1 cellular context compared by ENCODE assay signal in genomic region chr16:56724191-56724590, GRCh38.
TF ChIP-seq lines count a peak whose summit lies in the region.

No MANE protein-coding gene starts in this region.

TF ChIP-seq in HepG2, 621 proteins besides CTCF, POLR2A, EP300 and RAD21 (continues in another document):
- TF ChIP-seq HNRNPH1 (optimal IDR thresholded peaks at IDR 0.05; ENCODE audit: low read depth, low read length) (no peak), KDM5A (IDR thresholded peaks at IDR 0.05; ENCODE audit: borderline replicate concordance, low read length) (no peak), REL (CRISPR knock-in tag; conservative IDR thresholded peaks at IDR 0.05) (no peak), MTERF4 (CRISPR knock-in tag; IDR thresholded peaks at IDR 0.05) (no peak), RFXANK (CRISPR knock-in tag; IDR thresholded peaks at IDR 0.05) (no peak), ZNF276 (CRISPR knock-in tag; IDR thresholded peaks at IDR 0.05; ENCODE audit: low read depth) (no peak), PAXIP1 (CRISPR knock-in tag; conservative IDR thresholded peaks at IDR 0.05) (peak; percentile 23; the same call in 1 of the 2 replicates), TBL1XR1 (IDR thresholded peaks at IDR 0.05; ENCODE audit: borderline replicate concordance, low read length, partially characterized antibody) (no peak), MYNN (CRISPR knock-in tag; IDR thresholded peaks at IDR 0.05; ENCODE audit: low read depth) (no peak), PREB (CRISPR knock-in tag; IDR thresholded peaks at IDR 0.05) (no peak), KAT2B (IDR thresholded peaks at IDR 0.05; ENCODE audit: borderline replicate concordance, low read depth, low read length) (no peak), NR2F6 (IDR thresholded peaks at IDR 0.05) (peak; percentile 78), NR2F6 (CRISPR knock-in tag; IDR thresholded peaks at IDR 0.05) (peak; percentile 94), ZNF414 (CRISPR knock-in tag; IDR thresholded peaks at IDR 0.05) (no peak), KDM3A (CRISPR knock-in tag; IDR thresholded peaks at IDR 0.05; ENCODE audit: low read depth) (no peak), ZFY (CRISPR knock-in tag; IDR thresholded peaks at IDR 0.05) (no peak), ZBTB3 (CRISPR knock-in tag; IDR thresholded peaks at IDR 0.05; ENCODE audit: borderline replicate concordance, low read depth) (no peak), CSRNP2 (CRISPR knock-in tag; conservative IDR thresholded peaks at IDR 0.05; ENCODE audit: low read depth) (no peak), NR2F1 (CRISPR knock-in tag; IDR thresholded peaks at IDR 0.05) (peak; percentile 59 to 81), SALL1 (CRISPR knock-in tag; IDR thresholded peaks at IDR 0.05) (peak; percentile 27; the same call in 1 of the 2 replicates), SP1 (IDR thresholded peaks at IDR 0.05) (no peak), SP1 (CRISPR knock-in tag; IDR thresholded peaks at IDR 0.05) (no peak), ARID3A (IDR thresholded peaks at IDR 0.05; ENCODE audit: low read depth, low read length) (no peak), STAT5B (CRISPR knock-in tag; IDR thresholded peaks at IDR 0.05) (no peak), ZNF296 (CRISPR knock-in tag; conservative IDR thresholded peaks at IDR 0.05) (no peak), RFX3 (CRISPR knock-in tag; IDR thresholded peaks at IDR 0.05) (no peak), RXRA (CRISPR knock-in tag; IDR thresholded peaks at IDR 0.05) (peak; percentile 65; the same call in 1 of the 2 replicates), HMG20A (CRISPR knock-in tag; IDR thresholded peaks at IDR 0.05; ENCODE audit: borderline replicate concordance) (peak; percentile 57; the same call in 1 of the 2 replicates), MYC (CRISPR knock-in tag; IDR thresholded peaks at IDR 0.05; ENCODE audit: borderline replicate concordance) (peak; percentile 42; the same call in 1 of the 2 replicates), GATAD2A (CRISPR knock-in tag; IDR thresholded peaks at IDR 0.05) (peak; percentile 69), ATF3 (CRISPR knock-in tag; IDR thresholded peaks at IDR 0.05) (no peak), AFF4 (CRISPR knock-in tag; IDR thresholded peaks at IDR 0.05) (no peak), SNAPC4 (CRISPR knock-in tag; IDR thresholded peaks at IDR 0.05) (no peak)
